20 cellular contexts compared by ENCODE assay signal in the genomic region with DNA sequence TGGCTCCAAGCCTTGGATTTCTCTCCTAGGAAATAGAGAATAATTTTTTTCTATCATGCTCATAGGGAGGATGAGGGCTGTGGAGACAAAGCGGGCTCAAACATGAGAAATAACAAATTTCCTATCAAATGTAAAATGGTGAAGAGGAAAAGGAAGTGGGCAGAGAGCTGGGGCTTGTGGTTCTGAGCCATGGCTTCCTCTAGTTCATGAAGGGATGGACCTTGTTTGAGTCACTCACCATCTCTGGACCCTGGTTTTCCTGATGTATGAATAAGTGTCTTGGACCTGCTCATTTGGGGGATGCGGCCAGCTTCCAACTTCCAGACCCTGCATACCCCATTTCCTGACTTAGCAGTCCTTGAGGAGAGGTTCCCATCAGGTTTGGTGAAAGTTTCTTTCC.
DNase-seq lines count a peak whose midpoint lies in the region; ATAC-seq, FAIRE-seq and TF ChIP-seq lines count a peak whose summit lies in the region.
"Had no signal": no experiment of that assay in that cellular context is flagged by ENCODE, and none has a peak within 500 bp of the region (broad histone marks: within the 10 kb centered on the region; RNA-seq: fewer than 3 reads in every experiment).

No MANE protein-coding gene starts in this region.

- no peak overlapping the region for H3K27ac Mint-ChIP-seq in activated naive CD8-positive, alpha-beta T cell treated with anti-CD3 and anti-CD28 coated beads, Interleukin-2, amount 10 ng/mL, durations not matched to agents 7 days and 5 days
- H3K27ac Mint-ChIP-seq in activated naive CD8-positive, alpha-beta T cell treated with anti-CD3 and anti-CD28 coated beads for 36 hours, result no peak overlapping the region
- H3K27ac Mint-ChIP-seq in activated CD8-positive, alpha-beta T cell treated with anti-CD3 and anti-CD28 coated beads for 36 hours, result no peak overlapping the region
- H3K27ac Mint-ChIP-seq in immature natural killer cell (peak overlapping the region in 3 of 6 donors; percentile 56 to 61 (median 60)), chondrocyte (ENCODE audit: unreplicated experiment) (no peak overlapping the region)
- H3K27ac Mint-ChIP-seq: CD4-positive, alpha-beta T cell had no signal

- H3K4me3 Mint-ChIP-seq in activated naive CD8-positive, alpha-beta T cell treated with anti-CD3 and anti-CD28 coated beads, Interleukin-2, amount 10 ng/mL, durations not matched to agents 7 days and 5 days, result peak overlapping the region; percentile 45
- no peak overlapping the region for H3K4me3 Mint-ChIP-seq in activated naive CD8-positive, alpha-beta T cell treated with anti-CD3 and anti-CD28 coated beads for 36 hours
- no peak overlapping the region for H3K4me3 Mint-ChIP-seq in activated CD8-positive, alpha-beta T cell treated with anti-CD3 and anti-CD28 coated beads for 36 hours
- H3K4me3 Mint-ChIP-seq in immature natural killer cell (peak overlapping the region; percentile 64 to 79 (median 71)), chondrocyte (ENCODE audit: unreplicated experiment) (no peak overlapping the region)
- H3K4me3 Mint-ChIP-seq: CD4-positive, alpha-beta T cell had no signal

- POLR2A ChIA-PET in activated naive CD8-positive, alpha-beta T cell treated with anti-CD3 and anti-CD28 coated beads, Interleukin-2, amount 10 ng/mL, durations not matched to agents 7 days and 5 days (lab: Charles Lee), result no interaction called here
- POLR2A ChIA-PET in activated CD8-positive, alpha-beta T cell treated with anti-CD3 and anti-CD28 coated beads for 36 hours (lab: Charles Lee), result no interaction called here

- H3K4me1 Mint-ChIP-seq in activated naive CD8-positive, alpha-beta T cell treated with anti-CD3 and anti-CD28 coated beads, Interleukin-2, amount 10 ng/mL, durations not matched to agents 7 days and 5 days, result peaks cover 18% of the 10 kb centered on the region
- peaks cover 19% of the 10 kb centered on the region for H3K4me1 Mint-ChIP-seq in activated naive CD8-positive, alpha-beta T cell treated with anti-CD3 and anti-CD28 coated beads for 36 hours
- H3K4me1 Mint-ChIP-seq in activated CD8-positive, alpha-beta T cell treated with anti-CD3 and anti-CD28 coated beads for 36 hours (ENCODE audit: low read depth), result peaks cover 18% of the 10 kb centered on the region
- H3K4me1 Mint-ChIP-seq in immature natural killer cell (peaks cover 33 to 34% of the 10 kb centered on the region in 2 donors), chondrocyte (ENCODE audit: low read depth) (no peaks in the 10 kb centered on the region)

- no peak for TF ChIP-seq CTCF in activated CD8-positive, alpha-beta T cell treated with anti-CD3 and anti-CD28 coated beads for 36 hours (IDR thresholded peaks at IDR 0.05)
- TF ChIP-seq CTCF in chondrocyte (IDR thresholded peaks at IDR 0.05), result no peak

- no peak for FAIRE-seq in GM12891 (lab: Jason Lieb, UNC)
- FAIRE-seq: GM12878, GM18507, H1 had no signal

- intact Hi-C loops in activated CD8-positive, alpha-beta T cell treated with anti-CD3 and anti-CD28 coated beads for 36 hours (cut with micrococcal nuclease), result no loop called here

- CTCF ChIA-PET in activated CD8-positive, alpha-beta T cell treated with anti-CD3 and anti-CD28 coated beads for 36 hours (lab: Charles Lee), result no interaction called here

- H3K36me3 Mint-ChIP-seq in activated naive CD8-positive, alpha-beta T cell treated with anti-CD3 and anti-CD28 coated beads, Interleukin-2, amount 10 ng/mL, durations not matched to agents 7 days and 5 days, result peaks cover 1% of the 10 kb centered on the region
- no peaks in the 10 kb centered on the region for H3K36me3 Mint-ChIP-seq in activated naive CD8-positive, alpha-beta T cell treated with anti-CD3 and anti-CD28 coated beads for 36 hours
- H3K36me3 Mint-ChIP-seq in activated CD8-positive, alpha-beta T cell treated with anti-CD3 and anti-CD28 coated beads for 36 hours (ENCODE audit: low read depth), result no peaks in the 10 kb centered on the region
- H3K36me3 Mint-ChIP-seq in immature natural killer cell (peaks cover 4 to 15% (median 5%) of the 10 kb centered on the region in 3 donors), chondrocyte (ENCODE audit: low read depth) (peaks cover 4% of the 10 kb centered on the region)

- no peak for TF ChIP-seq POLR2A in GM12891 (IDR thresholded peaks at IDR 0.05; ENCODE audit: low read depth, low read length)

- H3K27me3 Mint-ChIP-seq in activated naive CD8-positive, alpha-beta T cell treated with anti-CD3 and anti-CD28 coated beads, Interleukin-2, amount 10 ng/mL, durations not matched to agents 7 days and 5 days, result peaks cover 22% of the 10 kb centered on the region
- H3K27me3 Mint-ChIP-seq in activated naive CD8-positive, alpha-beta T cell treated with anti-CD3 and anti-CD28 coated beads for 36 hours, result no peaks in the 10 kb centered on the region
- peaks cover 11% of the 10 kb centered on the region for H3K27me3 Mint-ChIP-seq in activated CD8-positive, alpha-beta T cell treated with anti-CD3 and anti-CD28 coated beads for 36 hours
- H3K27me3 Mint-ChIP-seq in immature natural killer cell (ENCODE audit: low read depth in 3 of 3) (peaks cover 2 to 6% (median 2%) of the 10 kb centered on the region in 3 donors), chondrocyte (ENCODE audit: low read depth) (peaks cover 47% of the 10 kb centered on the region)

- peaks cover 12% of the 10 kb centered on the region for H3K9me3 Mint-ChIP-seq in activated naive CD8-positive, alpha-beta T cell treated with anti-CD3 and anti-CD28 coated beads, Interleukin-2, amount 10 ng/mL, durations not matched to agents 7 days and 5 days
- peaks cover 11% of the 10 kb centered on the region for H3K9me3 Mint-ChIP-seq in activated naive CD8-positive, alpha-beta T cell treated with anti-CD3 and anti-CD28 coated beads for 36 hours
- H3K9me3 Mint-ChIP-seq in activated CD8-positive, alpha-beta T cell treated with anti-CD3 and anti-CD28 coated beads for 36 hours, result peaks cover 6% of the 10 kb centered on the region
- H3K9me3 Mint-ChIP-seq in immature natural killer cell (no peaks in the 10 kb centered on the region), chondrocyte (ENCODE audit: low read depth) (peaks cover 12% of the 10 kb centered on the region)
- H3K9me3 Mint-ChIP-seq: CD4-positive, alpha-beta T cell had no signal

- no peak for DNase-seq in activated naive CD8-positive, alpha-beta T cell treated with anti-CD3 and anti-CD28 coated beads, Interleukin-2, amount 10 ng/mL, durations not matched to agents 7 days and 5 days
- no peak for DNase-seq in activated naive CD8-positive, alpha-beta T cell treated with anti-CD3 and anti-CD28 coated beads for 36 hours
- DNase-seq in activated CD8-positive, alpha-beta T cell treated with anti-CD3 and anti-CD28 coated beads for 36 hours, result peak; percentile 26
- DNase-seq in immature natural killer cell (peak; percentile 22 to 30 (median 29)), chondrocyte (ENCODE audit: low spot score) (no peak), GM12891 (ENCODE audit: insufficient read length, low spot score) (no peak)
- no peak for DNase-seq in stimulated activated naive CD4-positive, alpha-beta T cell (lab: John Stamatoyannopoulos, UW)
- DNase-seq: 8988T; CD4-positive, alpha-beta T cell; DMS153; NCI-H1694 treated with DMSO at 0.1 percent for 48 hours; NCI-H2227 treated with DMSO at 0.1 percent for 48 hours; NCI-H524; NCI-H82; OCI-M1; SIG-M5 had no signal

- ATAC-seq in activated naive CD8-positive, alpha-beta T cell treated with anti-CD3 and anti-CD28 coated beads, Interleukin-2, amount 10 ng/mL, durations not matched to agents 7 days and 5 days (ENCODE audit: low read depth), result peak; percentile 73
- ATAC-seq in activated CD8-positive, alpha-beta T cell treated with anti-CD3 and anti-CD28 coated beads for 36 hours, result peak; percentile 27
- no peak for ATAC-seq in GM21360 (IDR thresholded peaks at IDR 0.05; ENCODE audit: unreplicated experiment)
- ATAC-seq: GM12878 had no signal

TF ChIP-seq in GM12891, 5 proteins besides CTCF, POLR2A, EP300 and RAD21:
- TF ChIP-seq TAF1 (IDR thresholded peaks at IDR 0.05; ENCODE audit: low read depth, low read length) (no peak), SPI1 (IDR thresholded peaks at IDR 0.05; ENCODE audit: low read depth, low read length) (no peak), POLR2AphosphoS5 (IDR thresholded peaks at IDR 0.05; ENCODE audit: low read depth, low read length) (no peak), PAX5 (IDR thresholded peaks at IDR 0.05; ENCODE audit: insufficient read depth, low read length, severe bottlenecking) (no peak), POU2F2 (IDR thresholded peaks at IDR 0.05; ENCODE audit: low read depth, low read length) (no peak)

Comparison
In these comparisons a context has a peak if more than half of its experiments do, and no peak if none do; other contexts are left out.
1. H3K4me3 Mint-ChIP-seq: peak in activated naive CD8-positive, alpha-beta T cell treated with anti-CD3 and anti-CD28 coated beads, Interleukin-2, amount 10 ng/mL, durations not matched to agents 7 days and 5 days (single experiment) and immature natural killer cell (5 of 5); none in activated naive CD8-positive, alpha-beta T cell treated with anti-CD3 and anti-CD28 coated beads for 36 hours (single experiment), activated CD8-positive, alpha-beta T cell treated with anti-CD3 and anti-CD28 coated beads for 36 hours (single experiment) and chondrocyte (single experiment).
2. DNase-seq: peak in activated CD8-positive, alpha-beta T cell treated with anti-CD3 and anti-CD28 coated beads for 36 hours (single experiment) and immature natural killer cell (3 of 3); none in activated naive CD8-positive, alpha-beta T cell treated with anti-CD3 and anti-CD28 coated beads, Interleukin-2, amount 10 ng/mL, durations not matched to agents 7 days and 5 days (single experiment), activated naive CD8-positive, alpha-beta T cell treated with anti-CD3 and anti-CD28 coated beads for 36 hours (single experiment), chondrocyte (single experiment), stimulated activated naive CD4-positive, alpha-beta T cell (0 of 6) and GM12891 (single experiment).